Comparison of ENCODE assay signal across 8 cellular contexts in genomic region chr15:72231066-72231846, GRCh38. TPM values are rescaled to one million over a fixed set of nuclear protein-coding genes. Genes with fewer than 3 reads are reported as not detected.
DNase-seq lines count a peak whose midpoint lies in the region; ATAC-seq and TF ChIP-seq lines count a peak whose summit lies in the region.

Gene PKM (minus strand): TSS chr15:72231190. CDS start chr15:72219097, 12,093 bp downstream.

- TF ChIP-seq CTCF in GM10248 (IDR thresholded peaks at IDR 0.05; ENCODE audit: control extremely low read depth, extremely low read depth, low read depth, missing control alignments) (no peak), SU-DHL-6 (IDR thresholded peaks at IDR 0.05; ENCODE audit: insufficient read depth, low read length, poor library complexity, severe bottlenecking) (no peak), osteocyte (IDR thresholded peaks at IDR 0.05) (no peak), thoracic aorta (IDR thresholded peaks at IDR 0.05) (no peak)

- DNase-seq in GM10248 (ENCODE audit: extremely low spot score) (peak; percentile 93), NCI-H1417 (lab: John Stamatoyannopoulos, UW) (peak; percentile 98 to 99 (median 99)), head of caudate nucleus (peak; percentile 75 to 97 (median 92)), osteocyte (ENCODE audit: extremely low spot score, unreplicated experiment) (peak; percentile 96), thoracic aorta (ENCODE audit: low spot score) (peak; percentile 90)
- DNase-seq in activated naive CD8-positive, alpha-beta T cell treated with anti-CD3 and anti-CD28 coated beads, Interleukin-2, amount 10 ng/mL, durations not matched to agents 7 days and 5 days: peak; percentile 98

- CTCF ChIA-PET in GM10248 (lab: Yijun Ruan, JAX): interaction anchor here (1.1 to 1.8 kb wide), 2 partner anchors 11 to 33 kb away, joined by 5 to 6 read pairs; no protein-coding TSS in a partner anchor

- intact Hi-C loops in head of caudate nucleus (cut with DNase I): loop anchor here (2.0 kb wide), 1 partner anchor 42 kb away; the partner anchor contains the start of gene PARP6

- POLR2A ChIA-PET in GM10248 (lab: Yijun Ruan, JAX): interaction anchor here (0.5 to 1.9 kb wide), 6 partner anchors 10 to 1755 kb away, joined by 3 to 9 read pairs (median 4); partner anchors contain the start of gene CELF6
- POLR2A ChIA-PET in activated naive CD8-positive, alpha-beta T cell treated with anti-CD3 and anti-CD28 coated beads, Interleukin-2, amount 10 ng/mL, durations not matched to agents 7 days and 5 days (lab: Charles Lee): interaction anchor here (0.6 to 3.8 kb wide), 12 partner anchors 9 to 243 kb away, joined by 3 to 25 read pairs (median 4); partner anchors contain the start of genes ARIH1, HEXA and PARP6

- peak within 1 kb of the TSS; percentile 100 for H3K4me3 Mint-ChIP-seq in activated naive CD8-positive, alpha-beta T cell treated with anti-CD3 and anti-CD28 coated beads, Interleukin-2, amount 10 ng/mL, durations not matched to agents 7 days and 5 days
- H3K4me3 Mint-ChIP-seq in osteocyte (ENCODE audit: unreplicated experiment): peak within 1 kb of the TSS; percentile 93

- no peaks in the 10 kb centered on the region for H3K9me3 Mint-ChIP-seq in activated naive CD8-positive, alpha-beta T cell treated with anti-CD3 and anti-CD28 coated beads, Interleukin-2, amount 10 ng/mL, durations not matched to agents 7 days and 5 days
- no peaks in the 10 kb centered on the region for H3K9me3 Mint-ChIP-seq in osteocyte (ENCODE audit: unreplicated experiment)

- H3K27ac ChIP-seq in SU-DHL-6 (ENCODE audit: low read depth, low read length) (peak within 1 kb of the TSS; percentile 93), thoracic aorta (peak within 1 kb of the TSS; percentile 96 to 99)

- H3K4me3 ChIP-seq in SU-DHL-6 (ENCODE audit: insufficient read depth, low read length, poor library complexity, severe bottlenecking) (peak within 1 kb of the TSS; percentile 97), thoracic aorta (peak within 1 kb of the TSS; percentile 93)

- ATAC-seq in HG02642 (IDR thresholded peaks at IDR 0.05; ENCODE audit: poor library complexity, unreplicated experiment) (peak; percentile 55), thoracic aorta (ENCODE audit: insufficient number of reproducible peaks, low FRiP score, low read depth) (peak; percentile 69)
- ATAC-seq in activated naive CD8-positive, alpha-beta T cell treated with anti-CD3 and anti-CD28 coated beads, Interleukin-2, amount 10 ng/mL, durations not matched to agents 7 days and 5 days (ENCODE audit: low read depth): peak; percentile 58

- H3K4me1 Mint-ChIP-seq in activated naive CD8-positive, alpha-beta T cell treated with anti-CD3 and anti-CD28 coated beads, Interleukin-2, amount 10 ng/mL, durations not matched to agents 7 days and 5 days: peaks cover 38% of the 10 kb centered on the region
- H3K4me1 Mint-ChIP-seq in osteocyte (ENCODE audit: unreplicated experiment): peaks cover 51% of the 10 kb centered on the region

- H3K9me3 ChIP-seq in SU-DHL-6 (ENCODE audit: insufficient read depth, low read length) (no peaks in the 10 kb centered on the region), thoracic aorta (no peaks in the 10 kb centered on the region)

- H3K36me3 ChIP-seq in SU-DHL-6 (ENCODE audit: low read length) (peaks cover 3% of the 10 kb centered on the region; the same call in 1 of the 2 replicates), thoracic aorta (no peaks in the 10 kb centered on the region)

- peaks cover 31 to 41% of the 10 kb centered on the region in 2 donors for H3K4me1 ChIP-seq in thoracic aorta (ENCODE audit: control insufficient read depth in 1 of 2, low read depth in 2 of 2)

- peak within 1 kb of the TSS; percentile 98 for H3K9ac ChIP-seq in SU-DHL-6 (ENCODE audit: low read length)

- H2AFZ ChIP-seq in SU-DHL-6 (ENCODE audit: low read depth, low read length, severe bottlenecking): peak within 1 kb of the TSS; percentile 83

- H3K4me2 ChIP-seq in SU-DHL-6 (ENCODE audit: low read depth, low read length, poor library complexity, severe bottlenecking): peak within 1 kb of the TSS; percentile 88

- H3K9me2 ChIP-seq in SU-DHL-6 (replicated peaks; ENCODE audit: insufficient read depth, low read length): no peaks in the 10 kb centered on the region

- peak within 1 kb of the TSS; percentile 99 for H3K27ac Mint-ChIP-seq in activated naive CD8-positive, alpha-beta T cell treated with anti-CD3 and anti-CD28 coated beads, Interleukin-2, amount 10 ng/mL, durations not matched to agents 7 days and 5 days
- peak within 1 kb of the TSS; percentile 98 for H3K27ac Mint-ChIP-seq in osteocyte (ENCODE audit: unreplicated experiment)

- H3K79me2 ChIP-seq in SU-DHL-6 (ENCODE audit: insufficient read depth, low read length): peaks cover 47% of the 10 kb centered on the region

- no peaks in the 10 kb centered on the region for H3K27me3 ChIP-seq in SU-DHL-6 (ENCODE audit: low read length)
- H3K27me3 ChIP-seq in thoracic aorta (replicated peaks; ENCODE audit: insufficient read depth): no peaks in the 10 kb centered on the region

- H4K20me1 ChIP-seq in SU-DHL-6 (ENCODE audit: low read depth, low read length): no peaks in the 10 kb centered on the region; the same call in 1 of the 2 replicates

- peaks cover 54% of the 10 kb centered on the region for H3F3A ChIP-seq in SU-DHL-6 (ENCODE audit: insufficient read depth)

- H3K27me3 Mint-ChIP-seq in activated naive CD8-positive, alpha-beta T cell treated with anti-CD3 and anti-CD28 coated beads, Interleukin-2, amount 10 ng/mL, durations not matched to agents 7 days and 5 days: no peaks in the 10 kb centered on the region
- no peaks in the 10 kb centered on the region for H3K27me3 Mint-ChIP-seq in osteocyte (ENCODE audit: unreplicated experiment)

- peaks cover 14% of the 10 kb centered on the region for H3K36me3 Mint-ChIP-seq in activated naive CD8-positive, alpha-beta T cell treated with anti-CD3 and anti-CD28 coated beads, Interleukin-2, amount 10 ng/mL, durations not matched to agents 7 days and 5 days
- H3K36me3 Mint-ChIP-seq in osteocyte (ENCODE audit: unreplicated experiment): no peaks in the 10 kb centered on the region

RNA-seq across cellular contexts. Expression of gene PKM, which starts in this region (rescaled TPM):
- 100 to 1,000 TPM; 965 to 980 TPM for total RNA-seq in activated naive CD8-positive, alpha-beta T cell treated with anti-CD3 and anti-CD28 coated beads, Interleukin-2, amount 10 ng/mL, durations not matched to agents 7 days and 5 days
- 602 and 617 TPM in 2 replicates for total RNA-seq in osteocyte
- 100 to 1,000 TPM; 515 to 544 TPM for total RNA-seq in thoracic aorta

Comparison
In these comparisons a context has a peak if more than half of its experiments do, and no peak if none do; other contexts are left out.
1. Peak in every context shown above with its lines: DNase-seq, ATAC-seq, H3K4me3 ChIP-seq and H3K27ac ChIP-seq.